Comparison of ENCODE assay signal across 15 cellular contexts in genomic region chr17:35289222-35289621, GRCh38. TPM values are rescaled to one million over a fixed set of nuclear protein-coding genes. Genes with fewer than 3 reads are reported as not detected.
DNase-seq lines count a peak whose midpoint lies in the region; ATAC-seq and TF ChIP-seq lines count a peak whose summit lies in the region.
"Had no signal": no experiment of that assay in that cellular context is flagged by ENCODE, and none has a peak within 500 bp of the region (broad histone marks: within the 10 kb centered on the region; RNA-seq: fewer than 3 reads in every experiment).

No MANE protein-coding gene starts in this region.

- H3K27me3 Mint-ChIP-seq in activated CD4-positive, alpha-beta T cell treated with anti-CD3 and anti-CD28 coated beads, Interleukin-2, amount 10 ng/mL, durations not matched to agents 24 days and 14 days = peaks cover 22% of the 10 kb centered on the region
- H3K27me3 Mint-ChIP-seq in activated B cell treated with CpG ODN at 0.5 μM for 24 hours (peaks cover 9% of the 10 kb centered on the region), naive B cell (peaks cover 4 to 20% (median 15%) of the 10 kb centered on the region in 3 donors)

- WGBS in mammary epithelial cell (ENCODE audit: low coverage, missing lambda C conversion rate) = 50% methylated on average over 1 of the region's 1 CpG

- DNase-seq in activated CD4-positive, alpha-beta T cell treated with anti-CD3 and anti-CD28 coated beads, Interleukin-2, amount 10 ng/mL, durations not matched to agents 24 days and 14 days = no peak
- DNase-seq in activated CD4-positive, alpha-beta T cell treated with anti-CD3 and anti-CD28 coated beads for 48 hours = no peak
- DNase-seq in activated B cell treated with CpG ODN at 0.5 μM for 24 hours (no peak), naive B cell (peak; percentile 7), NCI-H82 treated with DMSO at 0.1 percent for 48 hours (lab: John Stamatoyannopoulos, UW; ENCODE audit: unreplicated experiment) (no peak), mammary epithelial cell (no peak)
- DNase-seq in effector CD8-positive, alpha-beta T cell (lab: John Stamatoyannopoulos, UW) = no peak
- DNase-seq: activated CD8-positive, alpha-beta memory T cell treated with anti-CD3 and anti-CD28 coated beads, Interleukin-2, amount 50 U/mL, for 48 hours; effector memory CD4-positive, alpha-beta T cell; Kasumi-1; NCI-H1694 treated with DMSO at 0.1 percent for 48 hours had no signal

- no peaks in the 10 kb centered on the region for H3K27me3 ChIP-seq in mammary epithelial cell (ENCODE audit: insufficient read depth, low read length)

- intact Hi-C loops in activated CD4-positive, alpha-beta T cell treated with anti-CD3 and anti-CD28 coated beads, Interleukin-2, amount 10 ng/mL, durations not matched to agents 24 days and 14 days (cut with micrococcal nuclease) = loop anchor here (1.0 to 5.0 kb wide), 2 partner anchors 42 to 74 kb away; no protein-coding TSS in a partner anchor
- intact Hi-C loops in activated B cell treated with CpG ODN at 0.5 μM for 24 hours (cut with micrococcal nuclease) (no loop called here), mammary epithelial cell (cut with micrococcal nuclease) (no loop called here)

- no peaks in the 10 kb centered on the region for H3K36me3 ChIP-seq in KOPT-K1 (ENCODE audit: insufficient read depth, low read length)
- H3K36me3 ChIP-seq in mammary epithelial cell (ENCODE audit: insufficient read depth, low read length) = no peaks in the 10 kb centered on the region

- H3K79me2 ChIP-seq in mammary epithelial cell (ENCODE audit: insufficient read depth, low read length) = no peaks in the 10 kb centered on the region

- CTCF ChIA-PET in activated B cell treated with CpG ODN at 0.5 μM for 24 hours (lab: Charles Lee) = no interaction called here
- CTCF ChIA-PET in mammary epithelial cell (lab: Charles Lee; ENCODE audit: low non-redundant PET) = no interaction called here

- H3K9me3 ChIP-seq in KOPT-K1 (ENCODE audit: insufficient read depth, low read length, poor library complexity, severe bottlenecking) (no peaks in the 10 kb centered on the region), mammary epithelial cell (replicated peaks; ENCODE audit: insufficient read depth, low read length) (no peaks in the 10 kb centered on the region)

- in situ Hi-C loops in mammary epithelial cell (cut with MboI; ENCODE audit: low sequenced_read_pairs in 2 of 2) = no loop called here

- peak overlapping the region; percentile 67 for H3K4me3 Mint-ChIP-seq in activated CD4-positive, alpha-beta T cell treated with anti-CD3 and anti-CD28 coated beads, Interleukin-2, amount 10 ng/mL, durations not matched to agents 24 days and 14 days
- H3K4me3 Mint-ChIP-seq in activated B cell treated with CpG ODN at 0.5 μM for 24 hours = peak overlapping the region; percentile 25
- H3K4me3 Mint-ChIP-seq in naive B cell = peak overlapping the region in 4 of 8 donors; percentile 1 to 70 (median 49)
- H3K4me3 Mint-ChIP-seq: GM23338 had no signal

- H3K4me3 ChIP-seq in mammary epithelial cell (replicated peaks in 1 of 3; ENCODE audit: insufficient read depth in 1 of 3, low read depth in 2 of 3, low read length in 3 of 3) = no peak overlapping the region
- H3K4me3 ChIP-seq: GM23338 had no signal

- H3K9me3 Mint-ChIP-seq in activated CD4-positive, alpha-beta T cell treated with anti-CD3 and anti-CD28 coated beads, Interleukin-2, amount 10 ng/mL, durations not matched to agents 24 days and 14 days = peaks cover 19% of the 10 kb centered on the region
- H3K9me3 Mint-ChIP-seq in activated B cell treated with CpG ODN at 0.5 μM for 24 hours (peaks cover 2% of the 10 kb centered on the region), naive B cell (peaks cover 0 to 3% (median 0%) of the 10 kb centered on the region in 7 donors)
- H3K9me3 Mint-ChIP-seq: GM23338 had no signal

- no peak for ATAC-seq in activated B cell treated with CpG ODN at 0.5 μM for 24 hours (ENCODE audit: low read depth)
- peak; percentile 32 to 57 for ATAC-seq in naive B cell (ENCODE audit: low read depth in 2 of 2)
- ATAC-seq: GM23338, Panc1 had no signal

- no peak overlapping the region for H2AFZ ChIP-seq in mammary epithelial cell (ENCODE audit: low read depth, low read length)
- H2AFZ ChIP-seq: GM23338 had no signal

- H3K27ac Mint-ChIP-seq in activated CD4-positive, alpha-beta T cell treated with anti-CD3 and anti-CD28 coated beads, Interleukin-2, amount 10 ng/mL, durations not matched to agents 24 days and 14 days = no peak overlapping the region
- H3K27ac Mint-ChIP-seq in activated B cell treated with CpG ODN at 0.5 μM for 24 hours (no peak overlapping the region), naive B cell (peak overlapping the region in 3 of 6 donors; percentile 56 to 73 (median 57))
- H3K27ac Mint-ChIP-seq: GM23338 had no signal

- peaks cover 26% of the 10 kb centered on the region for H3K4me1 Mint-ChIP-seq in activated CD4-positive, alpha-beta T cell treated with anti-CD3 and anti-CD28 coated beads, Interleukin-2, amount 10 ng/mL, durations not matched to agents 24 days and 14 days
- H3K4me1 Mint-ChIP-seq in activated B cell treated with CpG ODN at 0.5 μM for 24 hours (peaks cover 11% of the 10 kb centered on the region), naive B cell (peaks cover 7 to 9% (median 9%) of the 10 kb centered on the region in 3 donors)

- dilution Hi-C loops in mammary epithelial cell (cut with HindIII; ENCODE audit: low sequenced_read_pairs) = no loop called here

- no TSS peak for BruUV-seq in mammary epithelial cell (replicated peaks; lab: Mats Ljungman, UMichigan)

- peaks cover 10% of the 10 kb centered on the region for H3K36me3 Mint-ChIP-seq in activated CD4-positive, alpha-beta T cell treated with anti-CD3 and anti-CD28 coated beads, Interleukin-2, amount 10 ng/mL, durations not matched to agents 24 days and 14 days (ENCODE audit: low read depth)
- H3K36me3 Mint-ChIP-seq in activated B cell treated with CpG ODN at 0.5 μM for 24 hours (ENCODE audit: low read depth) = no peaks in the 10 kb centered on the region
- H3K36me3 Mint-ChIP-seq in naive B cell = no peaks in the 10 kb centered on the region

- no peaks in the 10 kb centered on the region for H4K20me1 ChIP-seq in mammary epithelial cell (ENCODE audit: insufficient read depth, low read length)

- no peak overlapping the region for H3K4me2 ChIP-seq in mammary epithelial cell (ENCODE audit: insufficient read depth, low read depth, low read length)
- H3K4me2 ChIP-seq: GM23338 had no signal

- no peak overlapping the region for H3K9ac ChIP-seq in mammary epithelial cell (ENCODE audit: insufficient read depth, low read length)

- TF ChIP-seq CTCF in activated B cell treated with CpG ODN at 0.5 μM for 24 hours (IDR thresholded peaks at IDR 0.05) (no peak), mammary epithelial cell (conservative IDR thresholded peaks at IDR 0.05 in 1 of 2, IDR thresholded peaks at IDR 0.05 in 1 of 2; ENCODE audit: extremely low read depth in 1 of 2, insufficient read depth in 1 of 2, low read depth in 1 of 2, low read length in 2 of 2) (no peak)

- H3K4me1 ChIP-seq in mammary epithelial cell (ENCODE audit: insufficient read depth, low read length) = no peaks in the 10 kb centered on the region

- H3K27ac ChIP-seq in KOPT-K1 (ENCODE audit: low read depth, low read length, poor library complexity, severe bottlenecking) (peak overlapping the region; percentile 54), mammary epithelial cell (ENCODE audit: insufficient read depth, low read depth, low read length) (no peak overlapping the region)
- H3K27ac ChIP-seq: VCaP had no signal

- POLR2A ChIA-PET in activated B cell treated with CpG ODN at 0.5 μM for 24 hours (lab: Charles Lee) = no interaction called here

RNA-seq across cellular contexts. Expression of gene SLFN5, which starts 46.4 kb away (rescaled TPM):
- total RNA-seq in activated CD4-positive, alpha-beta T cell treated with anti-CD3 and anti-CD28 coated beads, Interleukin-2, amount 10 ng/mL, durations not matched to agents 24 days and 14 days = 6.9 and 8.9 TPM in 2 replicates
- total RNA-seq in activated B cell treated with CpG ODN at 0.5 μM for 24 hours (15.2 and 15.3 TPM in 2 replicates), mammary epithelial cell (100 to 1,000 TPM; 131 to 154 TPM)
- polyA plus RNA-seq in naive B cell (ENCODE audit: low read depth in 6 of 6) (10 to 100 TPM in 1 of 6 donors, 1 to 10 TPM in 5; 2.5 to 14.0 (median 3.9) TPM), mammary epithelial cell (29.6 TPM)
- polyA minus RNA-seq in mammary epithelial cell = 80.7 TPM
